Comparison of ENCODE assay signal across 6 cellular contexts in the genomic region with DNA sequence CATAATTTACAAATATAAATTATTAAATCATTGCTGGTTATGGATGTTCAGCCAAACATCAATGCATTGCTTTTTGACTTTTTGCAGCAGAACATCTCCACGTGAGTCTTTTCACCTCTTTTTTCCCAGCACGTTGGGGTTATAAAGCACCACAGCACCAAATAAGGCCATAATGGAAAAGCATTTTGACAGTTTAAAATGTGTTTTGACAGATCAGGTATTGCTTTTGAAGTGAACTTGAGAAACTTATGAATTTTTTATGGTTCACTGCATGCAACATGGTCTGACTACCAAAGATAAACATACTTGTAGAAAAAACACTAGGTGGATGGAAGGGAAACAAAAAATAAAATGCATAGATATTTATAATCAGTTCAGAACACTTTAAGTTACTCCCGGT.
"Had no signal": no experiment of that assay in that cellular context is flagged by ENCODE, and none has a peak within 500 bp of the region (broad histone marks: within the 10 kb centered on the region; RNA-seq: fewer than 3 reads in every experiment).

No MANE protein-coding gene starts in this region.

- DNase-seq: IMR-90, KBM-7, KG1 had no signal

- ATAC-seq: HepG2, K562 had no signal

- H3K4me3 ChIP-seq: K562 had no signal

- H3K27ac ChIP-seq: HL-60 had no signal
